In the genomic region with DNA sequence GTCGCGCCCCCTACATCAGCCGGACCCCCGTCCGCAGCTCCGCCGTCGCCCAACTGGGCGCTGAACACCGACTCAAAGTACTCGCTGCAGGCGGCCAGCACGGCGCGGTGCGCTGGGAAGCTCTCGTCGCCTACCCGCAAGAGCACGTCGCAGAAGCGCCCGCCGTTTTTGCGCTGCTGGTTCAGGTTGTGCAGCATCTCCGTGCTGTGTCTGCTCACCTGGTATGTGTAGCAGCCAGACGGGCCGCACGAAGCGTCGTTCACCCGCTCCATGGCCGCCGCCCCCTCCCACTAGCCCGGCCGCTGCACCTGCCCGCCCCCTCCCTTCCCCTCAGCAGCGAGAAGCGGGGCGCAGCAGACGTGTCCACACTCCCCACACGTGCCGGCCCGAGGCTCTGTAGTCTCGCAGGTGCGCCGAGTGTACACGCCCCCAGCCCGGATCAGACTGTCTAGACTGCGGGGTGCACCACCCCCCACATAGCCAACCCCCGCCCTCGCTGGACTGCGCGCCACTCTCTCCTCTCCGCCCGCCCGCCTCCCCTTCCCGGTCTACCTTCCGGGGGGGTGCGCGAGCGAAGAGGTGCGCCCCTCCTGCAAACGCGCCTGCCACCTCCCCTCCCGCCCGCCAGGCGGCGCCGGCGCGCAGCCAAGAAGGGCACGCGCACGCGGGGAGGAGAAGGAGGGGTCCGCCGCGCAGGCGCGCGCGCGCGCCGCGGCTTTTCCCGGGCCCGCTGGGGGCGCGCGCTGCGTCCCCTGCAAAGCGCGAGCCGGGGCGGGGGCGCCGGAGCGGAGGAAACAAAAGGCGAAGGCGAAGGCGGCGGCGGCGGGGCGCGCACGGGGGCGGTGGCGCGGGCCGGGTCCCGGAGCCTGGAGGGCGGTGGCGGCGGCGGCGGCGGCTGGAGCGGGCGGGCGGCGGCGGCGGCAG, we compare ENCODE assay signal across 9 cellular contexts. TPM values are rescaled to one million over a fixed set of nuclear protein-coding genes. Genes with fewer than 3 reads are reported as not detected.
DNase-seq lines count a peak whose midpoint lies in the region; ATAC-seq, FAIRE-seq and TF ChIP-seq lines count a peak whose summit lies in the region.
"Had no signal": no experiment of that assay in that cellular context is flagged by ENCODE, and none has a peak within 500 bp of the region (broad histone marks: within the 10 kb centered on the region; RNA-seq: fewer than 3 reads in every experiment).

No MANE protein-coding gene starts in this region.

- H3K36me3 ChIP-seq in H1 (ENCODE audit: control insufficient read depth in 2 of 4, insufficient read depth in 4 of 4, low read length in 3 of 4): peaks cover 2 to 38% (median 13%) of the 10 kb centered on the region in 4 experiments; a peak in 5 of 8 replicates
- peaks cover 40% of the 10 kb centered on the region for H3K36me3 ChIP-seq in mesodermal cell (ENCODE audit: control insufficient read depth, insufficient read depth, low read length)

- H3K27ac ChIP-seq in H1 (ENCODE audit: low read depth, low read length): peak overlapping the region; percentile 74; the same call in 1 of the 2 replicates
- peak overlapping the region; percentile 90 for H3K27ac ChIP-seq in mesodermal cell (ENCODE audit: low read depth, low read length, severe bottlenecking)

- peak overlapping the region; percentile 62 for H3K4ac ChIP-seq in H1 (replicated peaks; ENCODE audit: insufficient read length, low read depth, low read length)

- 4% methylated on average over 45 of the region's 126 CpGs; no CpG with 5 or more reads in 1 of the 2 experiments for WGBS in H1 (ENCODE audit: extremely low coverage in 1 of 2, insufficient coverage in 1 of 2, insufficient read length in 1 of 2, insufficient replicate concordance in 2 of 2, low coverage in 1 of 2, low lambda C conversion rate in 2 of 2, missing lambda C conversion rate in 1 of 2), 2 experiments
- WGBS in mesodermal cell (ENCODE audit: insufficient coverage in 2 of 2), 2 experiments: 1 to 2% methylated on average over 56 to 68 of the region's 126 CpGs

- peak overlapping the region; percentile 84 for H3K27ac Mint-ChIP-seq in activated CD8-positive, alpha-beta memory T cell treated with anti-CD3 and anti-CD28 coated beads, Interleukin-2, amount 10 ng/mL, durations not matched to agents 7 days and 5 days

- TF ChIP-seq POLR2A in GM19193 (IDR thresholded peaks at IDR 0.05; ENCODE audit: extremely low read depth, insufficient read depth, insufficient read length): peak; percentile 60
- TF ChIP-seq POLR2A in H1 (IDR thresholded peaks at IDR 0.05; ENCODE audit: control extremely low read depth in 1 of 2, low read depth in 2 of 2, low read length in 2 of 2): peak; percentile 50 to 71

- H3K4me1 Mint-ChIP-seq in activated CD8-positive, alpha-beta memory T cell treated with anti-CD3 and anti-CD28 coated beads, Interleukin-2, amount 10 ng/mL, durations not matched to agents 7 days and 5 days: peaks cover 45% of the 10 kb centered on the region

- H3K27me3 Mint-ChIP-seq in activated CD8-positive, alpha-beta memory T cell treated with anti-CD3 and anti-CD28 coated beads, Interleukin-2, amount 10 ng/mL, durations not matched to agents 7 days and 5 days: no peaks in the 10 kb centered on the region

- H3K56ac ChIP-seq in H1 (replicated peaks; ENCODE audit: insufficient read length, low read depth, low read length): peak overlapping the region; percentile 43

- ATAC-seq in activated CD8-positive, alpha-beta memory T cell treated with anti-CD3 and anti-CD28 coated beads, Interleukin-2, amount 10 ng/mL, durations not matched to agents 7 days and 5 days: peak; percentile 60

- FAIRE-seq in H1 (lab: Jason Lieb, UNC): no peak
- FAIRE-seq: TTC549 had no signal

- H3K36me3 Mint-ChIP-seq in activated CD8-positive, alpha-beta memory T cell treated with anti-CD3 and anti-CD28 coated beads, Interleukin-2, amount 10 ng/mL, durations not matched to agents 7 days and 5 days: peaks cover 25% of the 10 kb centered on the region

- H3K9ac ChIP-seq in H1 (replicated peaks in 1 of 4; ENCODE audit: extremely low read depth in 1 of 4, low read depth in 3 of 4, low read length in 3 of 4): peak overlapping the region; percentile 71 to 86 (median 77); a peak in 6 of 7 replicates

- TF ChIP-seq RAD21 in H1 (IDR thresholded peaks at IDR 0.05 in 1 of 2, conservative IDR thresholded peaks at IDR 0.05 in 1 of 2; ENCODE audit: low read depth in 2 of 2, low read length in 2 of 2): peak; percentile 40 to 71

- H3K14ac ChIP-seq in H1 (ENCODE audit: insufficient read length): no peak overlapping the region

- peak overlapping the region; percentile 98 for H3K18ac ChIP-seq in H1 (ENCODE audit: extremely low read depth, low read length)

- H3K27me3 ChIP-seq in H1 (replicated peaks in 1 of 4; ENCODE audit: control insufficient read depth in 3 of 4, extremely low read depth in 1 of 4, insufficient read depth in 3 of 4, low read length in 3 of 4): no peaks in the 10 kb centered on the region

- no peaks in the 10 kb centered on the region for H3K9me3 Mint-ChIP-seq in activated CD8-positive, alpha-beta memory T cell treated with anti-CD3 and anti-CD28 coated beads, Interleukin-2, amount 10 ng/mL, durations not matched to agents 7 days and 5 days (ENCODE audit: low read depth)

- H3K4me2 ChIP-seq in H1 (ENCODE audit: insufficient read depth in 1 of 2, low read depth in 2 of 2, low read length in 2 of 2): peak overlapping the region; percentile 82 to 98

- peak overlapping the region; percentile 92 for H4K91ac ChIP-seq in H1 (replicated peaks; ENCODE audit: insufficient read length, low read length)

- H3K4me3 Mint-ChIP-seq in activated CD8-positive, alpha-beta memory T cell treated with anti-CD3 and anti-CD28 coated beads, Interleukin-2, amount 10 ng/mL, durations not matched to agents 7 days and 5 days: peak overlapping the region; percentile 83

- TF ChIP-seq CTCF in H1 (IDR thresholded peaks at IDR 0.05; ENCODE audit: control extremely low read depth in 1 of 3, insufficient read depth in 1 of 3, low read depth in 1 of 3, low read length in 3 of 3): peak; percentile 86 to 93 (median 87)

- H2BK20ac ChIP-seq in H1 (ENCODE audit: low read length): 0 out of 2 replicates have a peak overlapping the region, but pooled peaks have one; percentile 34

- peaks cover 21% of the 10 kb centered on the region for H3K79me1 ChIP-seq in H1 (ENCODE audit: low read depth, low read length)

- DNase-seq in Ammon's horn (ENCODE audit: low spot score): peak; percentile 77
- DNase-seq in HPDE6-E6E7 (ENCODE audit: extremely low spot score): peak; percentile 77
- peak; percentile 73 for DNase-seq in NK-92 treated with Interleukin-12 subunit alpha and Interleukin-12 subunit beta, amount 100 ng/mL, for 24 hours (lab: John Stamatoyannopoulos, UW)
- DNase-seq in activated CD8-positive, alpha-beta memory T cell treated with anti-CD3 and anti-CD28 coated beads, Interleukin-2, amount 10 ng/mL, durations not matched to agents 7 days and 5 days: peak; percentile 90
- DNase-seq in H1 (ENCODE audit: low read depth in 1 of 2, low spot score in 2 of 2): peak; percentile 53 to 91
- DNase-seq in stimulated activated CD8-positive, alpha-beta memory T cell treated with anti-CD3 and anti-CD28 coated beads, Interleukin-15, amount 100 ng/mL, for 24 hours (ENCODE audit: low read depth): peak; percentile 87

- peaks cover 0 to 41% (median 34%) of the 10 kb centered on the region in 4 experiments; a peak in 6 of 7 replicates for H3K4me1 ChIP-seq in H1 (replicated peaks in 1 of 4; ENCODE audit: control insufficient read depth in 3 of 4, insufficient read depth in 4 of 4, low read length in 3 of 4)
- peaks cover 32% of the 10 kb centered on the region for H3K4me1 ChIP-seq in mesodermal cell (ENCODE audit: control insufficient read depth, insufficient read depth, low read length, poor library complexity, severe bottlenecking)

- no peak overlapping the region for H3K23ac ChIP-seq in H1 (ENCODE audit: insufficient read length)

- H3K79me2 ChIP-seq in H1 (ENCODE audit: control insufficient read depth in 1 of 2, insufficient read depth in 2 of 2, low read length in 2 of 2): peaks cover 4 to 47% of the 10 kb centered on the region in 2 experiments; a peak in 3 of 4 replicates

- POLR2A ChIA-PET in H1 (lab: Charles Lee; ENCODE audit: partially characterized antibody): interaction anchor here (0.7 to 9.4 kb wide), 38 partner anchors 9 to 408 kb away, joined by 3 to 116 read pairs (median 4); a partner anchor contains a TSS

- peak overlapping the region; percentile 59 for H4K5ac ChIP-seq in H1 (ENCODE audit: insufficient read length, low read depth, low read length)

- peak overlapping the region; percentile 87; the same call in 1 of the 2 replicates for H2BK5ac ChIP-seq in H1 (ENCODE audit: low read depth, low read length)

- H3K9me3 ChIP-seq in H1 (ENCODE audit: insufficient read depth in 2 of 2, low read depth in 1 of 2, low read length in 1 of 2) (no peaks in the 10 kb centered on the region), mesodermal cell (ENCODE audit: control insufficient read depth, low read length) (no peaks in the 10 kb centered on the region)

- no peak overlapping the region for H2BK120ac ChIP-seq in H1 (replicated peaks; ENCODE audit: low read depth, low read length)

- peak overlapping the region; percentile 64 to 93 (median 78) for H3K4me3 ChIP-seq in H1 (ENCODE audit: extremely low read depth in 1 of 4, insufficient read depth in 2 of 4, low read depth in 3 of 4, low read length in 4 of 4)
- peak overlapping the region; percentile 73 for H3K4me3 ChIP-seq in mesodermal cell (ENCODE audit: extremely low read depth, insufficient read depth, low read length, poor library complexity, severe bottlenecking)

- no peak overlapping the region for H2BK15ac ChIP-seq in H1 (ENCODE audit: low read length)

- peaks cover 34% of the 10 kb centered on the region for H3K23me2 ChIP-seq in H1 (ENCODE audit: low read depth, low read length)

- CTCF ChIA-PET in activated CD8-positive, alpha-beta memory T cell treated with anti-CD3 and anti-CD28 coated beads, Interleukin-2, amount 10 ng/mL, durations not matched to agents 7 days and 5 days (lab: Charles Lee): interaction anchor here (0.7 to 1.2 kb wide), 15 partner anchors 9 to 289 kb away, joined by 3 to 8 read pairs (median 3); a partner anchor contains a TSS
- CTCF ChIA-PET in H1 (lab: Charles Lee; ENCODE audit: partially characterized antibody): interaction anchor here (0.6 to 2.0 kb wide), 3 partner anchors 18 to 1922 kb away, joined by 3 to 5 read pairs (median 3); no protein-coding TSS in a partner anchor

- H4K20me1 ChIP-seq in H1 (replicated peaks in 1 of 2; ENCODE audit: control insufficient read depth in 1 of 2, insufficient read depth in 2 of 2, low read length in 2 of 2): peaks cover 0 to 2% of the 10 kb centered on the region in 2 experiments

- H2AFZ ChIP-seq in H1 (ENCODE audit: low read length): no peak overlapping the region

- TF ChIP-seq EP300 in H1 (IDR thresholded peaks at IDR 0.05; ENCODE audit: borderline replicate concordance in 1 of 2, low read depth in 2 of 2, low read length in 2 of 2): peak in 1 of 2 experiments; percentile 48; a peak in 1 of 3 replicates

- H4K8ac ChIP-seq in H1 (ENCODE audit: extremely low read depth, insufficient read depth, low read length): peak overlapping the region; percentile 98

- no peak overlapping the region for H2AK5ac ChIP-seq in H1 (ENCODE audit: low read depth, low read length)

- 0 out of 2 replicates have a peak overlapping the region, but pooled peaks have one; percentile 95 for H2BK12ac ChIP-seq in H1 (ENCODE audit: low read depth, low read length)

RNA-seq across cellular contexts. Expression of a gene that starts 0.6 kb away (rescaled TPM):
- total RNA-seq in activated CD8-positive, alpha-beta memory T cell treated with anti-CD3 and anti-CD28 coated beads, Interleukin-2, amount 10 ng/mL, durations not matched to agents 7 days and 5 days: 10 to 100 TPM; 27.4 to 28.2 TPM
- total RNA-seq in H1 (2021; fragmentation: NEBNext Ultra II Directional; extraction: Animal tissue kit (Norgen Biotek cat#: 25700)): 70.8 and 70.9 TPM in 2 replicates
- 62.1 and 77.5 TPM in 2 replicates for polyA plus RNA-seq in H1 (2011; rRNA removed)
- 58.1 TPM for polyA plus RNA-seq in H1 (2011; cell fraction: cytosol; rRNA removed)
- 111 TPM for polyA plus RNA-seq in H1 (2011; cell fraction: nucleus; rRNA removed)
- polyA plus RNA-seq in H1 (2012, experiment 1 of 2): 60.7 to 70.0 TPM (median 64.4 TPM) in 4 replicates
- polyA plus RNA-seq in H1 (2012, experiment 2 of 2): 76.3 TPM
- polyA plus RNA-seq in H1 (2013, experiment 1 of 2): 36.5 TPM
- 33.9 TPM for polyA plus RNA-seq in H1 (2013, experiment 2 of 2)
- 78.5 and 89.3 TPM in 2 replicates for polyA minus RNA-seq in H1 (2011; rRNA and poly(A)+ RNA removed)
- 69.9 TPM for polyA minus RNA-seq in H1 (2011; cell fraction: cytosol; rRNA and poly(A)+ RNA removed)
- polyA minus RNA-seq in H1 (2011; cell fraction: nucleus; rRNA and poly(A)+ RNA removed): 74.8 TPM
- polyA plus RNA-seq in mesodermal cell (2013, experiment 1 of 2): 29.8 TPM
- 28.4 TPM for polyA plus RNA-seq in mesodermal cell (2013, experiment 2 of 2)

RNA-seq across cellular contexts. Expression of a gene that starts 53.3 kb away (rescaled TPM):
- 10 to 100 TPM; 11.0 to 15.7 TPM for total RNA-seq in activated CD8-positive, alpha-beta memory T cell treated with anti-CD3 and anti-CD28 coated beads, Interleukin-2, amount 10 ng/mL, durations not matched to agents 7 days and 5 days
- 1.3 and 1.5 TPM in 2 replicates for total RNA-seq in H1 (2021; fragmentation: NEBNext Ultra II Directional; extraction: Animal tissue kit (Norgen Biotek cat#: 25700))
- polyA plus RNA-seq in H1 (2011; rRNA removed): 0.66 and 1.00 TPM in 2 replicates
- 1.7 TPM for polyA plus RNA-seq in H1 (2011; cell fraction: cytosol; rRNA removed)
- 1.8 TPM for polyA plus RNA-seq in H1 (2011; cell fraction: nucleus; rRNA removed)
- 0.94 to 1.4 TPM (median 1.2 TPM) in 4 replicates for polyA plus RNA-seq in H1 (2012, experiment 1 of 2)
- 0.79 TPM for polyA plus RNA-seq in H1 (2012, experiment 2 of 2)
- 0.95 TPM for polyA plus RNA-seq in H1 (2013, experiment 1 of 2)
- 1.3 TPM for polyA plus RNA-seq in H1 (2013, experiment 2 of 2)
- 0.46 and 0.76 TPM in 2 replicates for polyA minus RNA-seq in H1 (2011; rRNA and poly(A)+ RNA removed)
- polyA minus RNA-seq in H1 (2011; cell fraction: cytosol; rRNA and poly(A)+ RNA removed): 2.1 TPM
- polyA minus RNA-seq in H1 (2011; cell fraction: nucleus; rRNA and poly(A)+ RNA removed): 3.9 TPM
- 15.9 TPM for polyA plus RNA-seq in mesodermal cell (2013, experiment 1 of 2)
- 13.4 TPM for polyA plus RNA-seq in mesodermal cell (2013, experiment 2 of 2)

RNA-seq across cellular contexts. Expression of a gene that starts 53.8 kb away (rescaled TPM):
- total RNA-seq in activated CD8-positive, alpha-beta memory T cell treated with anti-CD3 and anti-CD28 coated beads, Interleukin-2, amount 10 ng/mL, durations not matched to agents 7 days and 5 days: 10 to 100 TPM; 87.0 to 97.0 TPM
- total RNA-seq in H1 (2021; fragmentation: NEBNext Ultra II Directional; extraction: Animal tissue kit (Norgen Biotek cat#: 25700)): 70.8 and 81.9 TPM in 2 replicates
- polyA plus RNA-seq in H1 (2011; rRNA removed): 27.2 and 45.3 TPM in 2 replicates
- polyA plus RNA-seq in H1 (2011; cell fraction: cytosol; rRNA removed): 69.1 TPM
- polyA plus RNA-seq in H1 (2011; cell fraction: nucleus; rRNA removed): 20.8 TPM
- 91.7 to 120 TPM (median 96.6 TPM) in 4 replicates for polyA plus RNA-seq in H1 (2012, experiment 1 of 2)
- 27.6 TPM for polyA plus RNA-seq in H1 (2012, experiment 2 of 2)
- 51.1 TPM for polyA plus RNA-seq in H1 (2013, experiment 1 of 2)
- polyA plus RNA-seq in H1 (2013, experiment 2 of 2): 55.9 TPM
- 79.6 and 83.0 TPM in 2 replicates for polyA minus RNA-seq in H1 (2011; rRNA and poly(A)+ RNA removed)
- 58.8 TPM for polyA minus RNA-seq in H1 (2011; cell fraction: cytosol; rRNA and poly(A)+ RNA removed)
- 39.2 TPM for polyA minus RNA-seq in H1 (2011; cell fraction: nucleus; rRNA and poly(A)+ RNA removed)
- 79.2 TPM for polyA plus RNA-seq in mesodermal cell (2013, experiment 1 of 2)
- polyA plus RNA-seq in mesodermal cell (2013, experiment 2 of 2): 72.8 TPM

Comparison
In these comparisons a context has a peak if more than half of its experiments do, and no peak if none do; other contexts are left out.
1. Peak in every context shown above with its lines: DNase-seq, ATAC-seq, H3K4me3 ChIP-seq and H3K27ac ChIP-seq.